ENCODE assay signal across 1 cellular context in genomic region chr21:25427828-25428227, GRCh38.
A peak's percentile ranks its signal among the peaks of the same experiment; 100 is the strongest.
TF ChIP-seq lines count a peak whose summit lies in the region.

No MANE protein-coding gene starts in this region.

TF ChIP-seq in GM12878, 131 proteins besides CTCF, POLR2A, EP300 and RAD21:
- 0 out of 4 replicates have a peak, but pooled peaks of 1 of the 2 experiments have one; percentile 6 for TF ChIP-seq CEBPB (IDR thresholded peaks at IDR 0.05; ENCODE audit: borderline replicate concordance in 1 of 2, low read depth in 2 of 2, low read length in 2 of 2)
- 0 out of 2 replicates have a peak, but pooled peaks have one; percentile 15 for TF ChIP-seq POLR2AphosphoS5 (IDR thresholded peaks at IDR 0.05; ENCODE audit: low read length)
- no peak for TF ChIP-seq BHLHE40 (IDR thresholded peaks at IDR 0.05; ENCODE audit: borderline replicate concordance in 1 of 2, low read depth in 2 of 2, low read length in 1 of 2)
- TF ChIP-seq USF2 (IDR thresholded peaks at IDR 0.05; ENCODE audit: borderline replicate concordance, low read depth, low read length) = no peak
- 0 out of 2 replicates have a peak, but pooled peaks have one; percentile 1 for TF ChIP-seq FOXM1 (IDR thresholded peaks at IDR 0.05; ENCODE audit: low read depth, low read length)
- no peak for TF ChIP-seq HDAC2 (IDR thresholded peaks at IDR 0.05)
- TF ChIP-seq RUNX3 (IDR thresholded peaks at IDR 0.05; ENCODE audit: low read length) = peak; percentile 27; the same call in 1 of the 2 replicates
- TF ChIP-seq GABPA (IDR thresholded peaks at IDR 0.05; ENCODE audit: low read depth) = no peak
- TF ChIP-seq NFIC (IDR thresholded peaks at IDR 0.05; ENCODE audit: low read depth, low read length) = peak; percentile 40; the same call in 1 of the 2 replicates
- no peak for TF ChIP-seq CHD1 (IDR thresholded peaks at IDR 0.05; ENCODE audit: low read depth, low read length)
